8 cellular contexts compared by ENCODE assay signal in the genomic region with DNA sequence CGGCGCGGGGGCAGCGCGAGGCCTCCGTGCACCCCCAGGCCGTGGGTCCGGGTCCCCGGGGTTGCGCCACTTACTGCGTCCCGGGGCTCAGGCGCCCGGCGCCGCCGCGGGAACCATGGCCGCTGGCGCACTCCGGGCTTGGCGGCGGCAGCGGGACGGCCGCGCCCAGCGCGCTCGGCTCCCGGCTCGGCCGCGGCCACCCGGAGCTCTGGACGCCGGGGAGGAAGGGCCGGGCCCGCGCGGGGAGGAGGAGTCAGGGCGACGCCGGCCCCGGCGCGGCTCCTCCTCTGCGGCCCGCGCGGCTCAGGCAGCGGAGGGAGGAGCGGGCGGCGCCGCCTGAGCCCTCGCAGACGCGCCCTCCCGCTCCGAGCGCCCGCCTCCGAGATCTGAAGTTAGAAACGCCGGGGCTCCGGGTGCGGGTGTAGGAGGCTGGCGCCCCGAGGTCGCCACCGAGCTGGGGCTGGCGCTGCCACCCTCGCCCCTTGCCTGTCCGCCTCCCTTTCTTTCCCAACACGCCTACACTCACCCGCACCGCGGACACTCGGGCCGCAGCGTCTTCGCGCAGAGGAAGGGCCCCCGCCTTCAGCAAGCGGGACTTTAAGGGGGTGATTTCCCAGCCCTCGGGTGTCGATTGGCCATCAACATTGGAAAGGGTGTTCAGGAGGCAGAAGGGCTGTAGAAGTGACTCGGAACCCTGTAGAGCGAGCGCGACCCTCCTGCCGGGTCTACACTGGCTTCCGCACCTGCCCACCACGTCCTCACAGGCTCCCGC. TPM values are rescaled to one million over a fixed set of nuclear protein-coding genes. Genes with fewer than 3 reads are reported as not detected.
A peak's percentile ranks its signal among the peaks of the same experiment; 100 is the strongest.
DNase-seq lines count a peak whose midpoint lies in the region; ATAC-seq lines count a peak whose summit lies in the region.

A gene with protein sequence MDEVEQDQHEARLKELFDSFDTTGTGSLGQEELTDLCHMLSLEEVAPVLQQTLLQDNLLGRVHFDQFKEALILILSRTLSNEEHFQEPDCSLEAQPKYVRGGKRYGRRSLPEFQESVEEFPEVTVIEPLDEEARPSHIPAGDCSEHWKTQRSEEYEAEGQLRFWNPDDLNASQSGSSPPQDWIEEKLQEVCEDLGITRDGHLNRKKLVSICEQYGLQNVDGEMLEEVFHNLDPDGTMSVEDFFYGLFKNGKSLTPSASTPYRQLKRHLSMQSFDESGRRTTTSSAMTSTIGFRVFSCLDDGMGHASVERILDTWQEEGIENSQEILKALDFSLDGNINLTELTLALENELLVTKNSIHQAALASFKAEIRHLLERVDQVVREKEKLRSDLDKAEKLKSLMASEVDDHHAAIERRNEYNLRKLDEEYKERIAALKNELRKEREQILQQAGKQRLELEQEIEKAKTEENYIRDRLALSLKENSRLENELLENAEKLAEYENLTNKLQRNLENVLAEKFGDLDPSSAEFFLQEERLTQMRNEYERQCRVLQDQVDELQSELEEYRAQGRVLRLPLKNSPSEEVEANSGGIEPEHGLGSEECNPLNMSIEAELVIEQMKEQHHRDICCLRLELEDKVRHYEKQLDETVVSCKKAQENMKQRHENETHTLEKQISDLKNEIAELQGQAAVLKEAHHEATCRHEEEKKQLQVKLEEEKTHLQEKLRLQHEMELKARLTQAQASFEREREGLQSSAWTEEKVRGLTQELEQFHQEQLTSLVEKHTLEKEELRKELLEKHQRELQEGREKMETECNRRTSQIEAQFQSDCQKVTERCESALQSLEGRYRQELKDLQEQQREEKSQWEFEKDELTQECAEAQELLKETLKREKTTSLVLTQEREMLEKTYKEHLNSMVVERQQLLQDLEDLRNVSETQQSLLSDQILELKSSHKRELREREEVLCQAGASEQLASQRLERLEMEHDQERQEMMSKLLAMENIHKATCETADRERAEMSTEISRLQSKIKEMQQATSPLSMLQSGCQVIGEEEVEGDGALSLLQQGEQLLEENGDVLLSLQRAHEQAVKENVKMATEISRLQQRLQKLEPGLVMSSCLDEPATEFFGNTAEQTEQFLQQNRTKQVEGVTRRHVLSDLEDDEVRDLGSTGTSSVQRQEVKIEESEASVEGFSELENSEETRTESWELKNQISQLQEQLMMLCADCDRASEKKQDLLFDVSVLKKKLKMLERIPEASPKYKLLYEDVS (N-terminal part only) (minus strand): TSS at position 231 of the 772 bp plus-strand sequence. CDS start 9,106 bp downstream, outside the sequence.

- peak within 1 kb of the TSS; percentile 92 for H3K4me3 Mint-ChIP-seq in activated CD8-positive, alpha-beta T cell treated with anti-CD3 and anti-CD28 coated beads, Interleukin-2, amount 10 ng/mL, durations not matched to agents 7 days and 5 days
- H3K4me3 Mint-ChIP-seq in effector memory CD8-positive, alpha-beta T cell = peak within 1 kb of the TSS; percentile 97 to 99

- H3K4me1 ChIP-seq in BLaER1 treated with 17β-estradiol and CSF1 and Interleukin-3, amounts not matched to agents 10 nM and 100 nM = peaks cover 62 to 80% (median 69%) of the 10 kb centered on the region in 10 experiments
- peaks cover 2% of the 10 kb centered on the region for H3K4me1 ChIP-seq in mesenchymal stem cell (ENCODE audit: control insufficient read depth, insufficient read depth, low read depth, low read length)

- peak within 1 kb of the TSS; percentile 82 to 98 (median 95) for H3K27ac ChIP-seq in BLaER1 treated with 17β-estradiol and CSF1 and Interleukin-3, amounts not matched to agents 10 nM and 100 nM
- peak within 1 kb of the TSS; percentile 33 for H3K27ac ChIP-seq in mesenchymal stem cell (ENCODE audit: low read length, poor library complexity, severe bottlenecking)

- H2AFZ ChIP-seq in mesenchymal stem cell (ENCODE audit: low read depth, low read length) = peak within 1 kb of the TSS; percentile 87

- peak within 1 kb of the TSS; percentile 92 to 94 for H3K18ac ChIP-seq in mesenchymal stem cell (ENCODE audit: low read depth in 1 of 2, low read length in 2 of 2)

- peak within 1 kb of the TSS; percentile 87 to 99 (median 95) for H3K9ac ChIP-seq in BLaER1 treated with 17β-estradiol and CSF1 and Interleukin-3, amounts not matched to agents 10 nM and 100 nM
- H3K9ac ChIP-seq in mesenchymal stem cell (ENCODE audit: low read length) = peak within 1 kb of the TSS; percentile 81

- peak within 1 kb of the TSS; percentile 81 to 93 (median 90) for H3K4me3 ChIP-seq in BLaER1 treated with 17β-estradiol and CSF1 and Interleukin-3, amounts not matched to agents 10 nM and 100 nM
- peak within 1 kb of the TSS; percentile 87 to 92 for H3K4me3 ChIP-seq in mesenchymal stem cell (ENCODE audit: insufficient read depth in 1 of 2, low read depth in 1 of 2, low read length in 2 of 2)

- H3K23ac ChIP-seq in mesenchymal stem cell (ENCODE audit: low read length in 2 of 2) = peak within 1 kb of the TSS in 1 of 2 experiments; percentile 79

- H3K4ac ChIP-seq in mesenchymal stem cell (ENCODE audit: low read depth in 1 of 2, low read length in 2 of 2) = peak within 1 kb of the TSS; percentile 77 to 86

- peak within 1 kb of the TSS in 1 of 2 experiments; percentile 96 for H3K14ac ChIP-seq in mesenchymal stem cell (ENCODE audit: low read length in 2 of 2)

- peak; percentile 77 for ATAC-seq in HG03439 (IDR thresholded peaks at IDR 0.05; ENCODE audit: unreplicated experiment)
- ATAC-seq in activated CD8-positive, alpha-beta T cell treated with anti-CD3 and anti-CD28 coated beads, Interleukin-2, amount 10 ng/mL, durations not matched to agents 7 days and 5 days = peak; percentile 90
- peak; percentile 78 for ATAC-seq in effector memory CD8-positive, alpha-beta T cell (replicated peaks)

- H2BK12ac ChIP-seq in mesenchymal stem cell (ENCODE audit: low read length in 2 of 2) = peak within 1 kb of the TSS in 1 of 2 experiments; percentile 83

- peaks cover 30% of the 10 kb centered on the region for H3K36me3 Mint-ChIP-seq in activated CD8-positive, alpha-beta T cell treated with anti-CD3 and anti-CD28 coated beads, Interleukin-2, amount 10 ng/mL, durations not matched to agents 7 days and 5 days (ENCODE audit: low read depth)
- H3K36me3 Mint-ChIP-seq in effector memory CD8-positive, alpha-beta T cell (ENCODE audit: insufficient read depth) = peaks cover 18% of the 10 kb centered on the region

- peaks cover 42 to 43% (median 43%) of the 10 kb centered on the region in 11 experiments; a peak in 21 of 22 replicates for H4K20me1 ChIP-seq in BLaER1 treated with 17β-estradiol and CSF1 and Interleukin-3, amounts not matched to agents 10 nM and 100 nM

- CTCF ChIA-PET in activated CD8-positive, alpha-beta T cell treated with anti-CD3 and anti-CD28 coated beads, Interleukin-2, amount 10 ng/mL, durations not matched to agents 7 days and 5 days (lab: Charles Lee) = interaction anchor here (1.0 to 16.3 kb wide), 4 partner anchors 8 to 54 kb away, joined by 3 to 204 read pairs (median 14); no protein-coding TSS in a partner anchor

- WGBS in mesenchymal stem cell = under 1% methylated on average over 53 of the region's 96 CpGs

- H3K36me3 ChIP-seq in BLaER1 treated with 17β-estradiol and CSF1 and Interleukin-3, amounts not matched to agents 10 nM and 100 nM = peaks cover 0 to 16% (median 13%) of the 10 kb centered on the region in 11 experiments; a peak in 18 of 22 replicates
- peaks cover 0 to 6% of the 10 kb centered on the region in 2 experiments for H3K36me3 ChIP-seq in mesenchymal stem cell (ENCODE audit: control insufficient read depth in 1 of 2, insufficient read depth in 2 of 2, low read depth in 1 of 2, low read length in 2 of 2)

- H3K79me1 ChIP-seq in mesenchymal stem cell (replicated peaks; ENCODE audit: low read length, poor library complexity, severe bottlenecking) = peaks cover 12% of the 10 kb centered on the region

- peaks cover 0 to 3% (median 0%) of the 10 kb centered on the region in 11 experiments; a peak in 1 of 22 replicates for H3K27me3 ChIP-seq in BLaER1 treated with 17β-estradiol and CSF1 and Interleukin-3, amounts not matched to agents 10 nM and 100 nM
- H3K27me3 ChIP-seq in mesenchymal stem cell (ENCODE audit: control insufficient read depth in 1 of 2, insufficient read depth in 1 of 2, low read length in 2 of 2) = no peaks in the 10 kb centered on the region

- H4K91ac ChIP-seq in mesenchymal stem cell (ENCODE audit: low read length) = peak within 1 kb of the TSS; percentile 88

- H3K9me3 ChIP-seq in BLaER1 treated with 17β-estradiol and CSF1 and Interleukin-3, amounts not matched to agents 10 nM and 100 nM (replicated peaks in 1 of 11) = no peaks in the 10 kb centered on the region
- H3K9me3 ChIP-seq in mesenchymal stem cell (ENCODE audit: control insufficient read depth, low read length) = no peaks in the 10 kb centered on the region

- H4K8ac ChIP-seq in mesenchymal stem cell (ENCODE audit: low read length) = peak within 1 kb of the TSS; percentile 67

- no peaks in the 10 kb centered on the region for H3K27me3 Mint-ChIP-seq in activated CD8-positive, alpha-beta T cell treated with anti-CD3 and anti-CD28 coated beads, Interleukin-2, amount 10 ng/mL, durations not matched to agents 7 days and 5 days (ENCODE audit: low read depth)
- no peaks in the 10 kb centered on the region for H3K27me3 Mint-ChIP-seq in effector memory CD8-positive, alpha-beta T cell

- H3K27ac Mint-ChIP-seq in activated CD8-positive, alpha-beta T cell treated with anti-CD3 and anti-CD28 coated beads, Interleukin-2, amount 10 ng/mL, durations not matched to agents 7 days and 5 days = peak within 1 kb of the TSS; percentile 94
- H3K27ac Mint-ChIP-seq in effector memory CD8-positive, alpha-beta T cell = peak within 1 kb of the TSS; percentile 94 to 95

- peak within 1 kb of the TSS; percentile 90 to 99 (median 95) for H3K4me2 ChIP-seq in BLaER1 treated with 17β-estradiol and CSF1 and Interleukin-3, amounts not matched to agents 10 nM and 100 nM
- H3K4me2 ChIP-seq in mesenchymal stem cell (ENCODE audit: low read length, poor library complexity, severe bottlenecking) = peak within 1 kb of the TSS; percentile 93

- H3K9me3 Mint-ChIP-seq in activated CD8-positive, alpha-beta T cell treated with anti-CD3 and anti-CD28 coated beads, Interleukin-2, amount 10 ng/mL, durations not matched to agents 7 days and 5 days (ENCODE audit: insufficient read depth) = no peaks in the 10 kb centered on the region
- no peaks in the 10 kb centered on the region for H3K9me3 Mint-ChIP-seq in effector memory CD8-positive, alpha-beta T cell

- no peak within 1 kb of the TSS for H2AK5ac ChIP-seq in mesenchymal stem cell (ENCODE audit: low read length, severe bottlenecking)

- peak within 1 kb of the TSS; percentile 67 for H2BK120ac ChIP-seq in mesenchymal stem cell (ENCODE audit: low read depth, low read length)

- H2BK5ac ChIP-seq in mesenchymal stem cell (ENCODE audit: low read depth, low read length, poor library complexity, severe bottlenecking) = peak within 1 kb of the TSS; percentile 87

- peak; percentile 74 for DNase-seq in GM19238 (ENCODE audit: insufficient read length, low spot score)
- DNase-seq in NCI-H748 treated with DMSO at 0.1 percent for 48 hours (lab: John Stamatoyannopoulos, UW) = peak; percentile 59
- DNase-seq in activated CD8-positive, alpha-beta T cell treated with anti-CD3 and anti-CD28 coated beads, Interleukin-2, amount 10 ng/mL, durations not matched to agents 7 days and 5 days = peak; percentile 78
- DNase-seq in effector memory CD8-positive, alpha-beta T cell = peak; percentile 60 to 67 (median 66)
- DNase-seq in mesenchymal stem cell = peak; percentile 82
- peak; percentile 31 to 57 for DNase-seq in stimulated activated CD8-positive, alpha-beta memory T cell treated with anti-CD3 and anti-CD28 coated beads, Interleukin-15, amount 100 ng/mL, for 4 hours (ENCODE audit: low read depth in 2 of 2)

- peak within 1 kb of the TSS; percentile 99 for H2BK15ac ChIP-seq in mesenchymal stem cell (ENCODE audit: low read depth, poor library complexity, severe bottlenecking)

- POLR2A ChIA-PET in activated CD8-positive, alpha-beta T cell treated with anti-CD3 and anti-CD28 coated beads, Interleukin-2, amount 10 ng/mL, durations not matched to agents 7 days and 5 days (lab: Charles Lee) = interaction anchor here (0.7 to 3.7 kb wide), 10 partner anchors 9 to 519 kb away, joined by 3 to 40 read pairs (median 6); a partner anchor contains a TSS

- peaks cover 67% of the 10 kb centered on the region for H3K4me1 Mint-ChIP-seq in activated CD8-positive, alpha-beta T cell treated with anti-CD3 and anti-CD28 coated beads, Interleukin-2, amount 10 ng/mL, durations not matched to agents 7 days and 5 days (ENCODE audit: low read depth)
- peaks cover 38 to 48% of the 10 kb centered on the region in 2 donors for H3K4me1 Mint-ChIP-seq in effector memory CD8-positive, alpha-beta T cell (ENCODE audit: low read depth in 2 of 2)

RNA-seq across cellular contexts. Expression of the gene that starts here (rescaled TPM):
- total RNA-seq in activated CD8-positive, alpha-beta T cell treated with anti-CD3 and anti-CD28 coated beads, Interleukin-2, amount 10 ng/mL, durations not matched to agents 7 days and 5 days = 100 to 1,000 TPM; 104 TPM
- polyA plus RNA-seq in mesenchymal stem cell (2013, experiment 1 of 2) = 18.3 TPM
- 17.2 TPM for polyA plus RNA-seq in mesenchymal stem cell (2013, experiment 2 of 2)

Comparison
In these comparisons a context has a peak if more than half of its experiments do, and no peak if none do; other contexts are left out.
1. Peak in every context shown above with its lines: DNase-seq, ATAC-seq, H3K4me3 ChIP-seq and H3K27ac ChIP-seq.